In genomic region chr4:2831611-2832308, GRCh38 we compare ENCODE assay signal across 16 cellular contexts. TPM values are rescaled to one million over a fixed set of nuclear protein-coding genes. Genes with fewer than 3 reads are reported as not detected.
DNase-seq lines count a peak whose midpoint lies in the region; ATAC-seq and TF ChIP-seq lines count a peak whose summit lies in the region.
"Had no signal": no experiment of that assay in that cellular context is flagged by ENCODE, and none has a peak within 500 bp of the region (broad histone marks: within the 10 kb centered on the region; RNA-seq: fewer than 3 reads in every experiment).

No MANE protein-coding gene starts in this region.

- no peak for ATAC-seq in left lobe of liver
- no peak for ATAC-seq in HG02571 (IDR thresholded peaks at IDR 0.05; ENCODE audit: unreplicated experiment)
- ATAC-seq: A549 had no signal

- no peak for TF ChIP-seq CTCF in sigmoid colon (IDR thresholded peaks at IDR 0.05)

- intact Hi-C loops in sigmoid colon (cut with DNase I): no loop called here
- intact Hi-C loops in activated T-helper 2 cell treated with anti-CD3 and anti-CD28 coated beads, Interferon-gamma antibody, Interleukin-2, Interleukin-4, amounts not matched to agents 10 μg/mL and 5 μg/mL and 100 μg/mL, durations not matched to agents 14 hours and 24 hours and 36 hours (cut with micrococcal nuclease): no loop called here

- H3K36me3 ChIP-seq in sigmoid colon: peaks cover 0 to 60% (median 9%) of the 10 kb centered on the region in 4 donors

- TF ChIP-seq POLR2A in sigmoid colon (IDR thresholded peaks at IDR 0.05): no peak

- peak overlapping the region in 1 of 4 donors; percentile 92 for H3K4me3 Mint-ChIP-seq in IgD-negative memory B cell
- H3K4me3 Mint-ChIP-seq in activated T-helper 2 cell treated with anti-CD3 and anti-CD28 coated beads, Interferon-gamma antibody, Interleukin-2, Interleukin-4, amounts not matched to agents 10 μg/mL and 5 μg/mL and 100 μg/mL, durations not matched to agents 14 hours and 24 hours and 36 hours (ENCODE audit: low read depth): no peak overlapping the region

- peak overlapping the region; percentile 85 to 95 (median 87) for H3K27ac Mint-ChIP-seq in IgD-negative memory B cell
- no peak overlapping the region for H3K27ac Mint-ChIP-seq in activated T-helper 2 cell treated with anti-CD3 and anti-CD28 coated beads, Interferon-gamma antibody, Interleukin-2, Interleukin-4, amounts not matched to agents 10 μg/mL and 5 μg/mL and 100 μg/mL, durations not matched to agents 14 hours and 24 hours and 36 hours

- WGBS in sigmoid colon, 2 donors: 94% methylated on average over 36 of the region's 36 CpGs

- peaks cover 21 to 38% (median 33%) of the 10 kb centered on the region in 3 donors for H3K4me1 Mint-ChIP-seq in IgD-negative memory B cell
- peaks cover 8% of the 10 kb centered on the region for H3K4me1 Mint-ChIP-seq in activated T-helper 2 cell treated with anti-CD3 and anti-CD28 coated beads, Interferon-gamma antibody, Interleukin-2, Interleukin-4, amounts not matched to agents 10 μg/mL and 5 μg/mL and 100 μg/mL, durations not matched to agents 14 hours and 24 hours and 36 hours (ENCODE audit: low read depth)

- TF ChIP-seq EP300 in sigmoid colon (IDR thresholded peaks at IDR 0.05): no peak

- no peak overlapping the region for H3K4me3 ChIP-seq in sigmoid colon
- H3K4me3 ChIP-seq: A549, adrenal gland had no signal

- no peaks in the 10 kb centered on the region for H3K9me3 ChIP-seq in sigmoid colon
- H3K9me3 ChIP-seq: A549, adrenal gland, Caco-2 had no signal

- peaks cover 7% of the 10 kb centered on the region for H3K36me3 Mint-ChIP-seq in IgD-negative memory B cell
- H3K36me3 Mint-ChIP-seq in activated T-helper 2 cell treated with anti-CD3 and anti-CD28 coated beads, Interferon-gamma antibody, Interleukin-2, Interleukin-4, amounts not matched to agents 10 μg/mL and 5 μg/mL and 100 μg/mL, durations not matched to agents 14 hours and 24 hours and 36 hours (ENCODE audit: low read depth): peaks cover 45% of the 10 kb centered on the region

- peaks cover 0 to 3% (median 0%) of the 10 kb centered on the region in 4 donors for H3K4me1 ChIP-seq in sigmoid colon
- H3K4me1 ChIP-seq: A549, Caco-2, parathyroid adenoma had no signal

- H3K27ac ChIP-seq in sigmoid colon: no peak overlapping the region
- H3K27ac ChIP-seq: A549, adrenal gland, parathyroid adenoma had no signal

- H3K9me3 Mint-ChIP-seq in IgD-negative memory B cell: peaks cover 0 to 3% (median 0%) of the 10 kb centered on the region in 3 donors
- H3K9me3 Mint-ChIP-seq in activated T-helper 2 cell treated with anti-CD3 and anti-CD28 coated beads, Interferon-gamma antibody, Interleukin-2, Interleukin-4, amounts not matched to agents 10 μg/mL and 5 μg/mL and 100 μg/mL, durations not matched to agents 14 hours and 24 hours and 36 hours: no peaks in the 10 kb centered on the region

- H3K27me3 ChIP-seq in sigmoid colon: no peaks in the 10 kb centered on the region
- H3K27me3 ChIP-seq: adrenal gland had no signal

- peak; percentile 10 for DNase-seq in activated T-cell treated with anti-CD3 and anti-CD28 coated beads, Interleukin-2, amount 50 U/mL, for 1 hour
- no peak for DNase-seq in activated T-cell treated with anti-CD3 and anti-CD28 coated beads, Interleukin-2, amount 50 U/mL, for 48 hours
- peak; percentile 46 for DNase-seq in left lobe of liver (ENCODE audit: low spot score)
- peak; percentile 64 for DNase-seq in sigmoid colon
- DNase-seq in T1000 (lab: John Stamatoyannopoulos, UW): no peak
- no peak for DNase-seq in activated T-helper 2 cell treated with anti-CD3 and anti-CD28 coated beads, Interferon-gamma antibody, Interleukin-2, Interleukin-4, amounts not matched to agents 10 μg/mL and 5 μg/mL and 100 μg/mL, durations not matched to agents 14 hours and 24 hours and 36 hours (ENCODE audit: low spot score)
- DNase-seq: foreskin melanocyte, midbrain, NCI-H1436 treated with DMSO at 0.1 percent for 48 hours, NCI-H226 had no signal

- peaks cover 3% of the 10 kb centered on the region for H3K27me3 Mint-ChIP-seq in IgD-negative memory B cell
- H3K27me3 Mint-ChIP-seq in activated T-helper 2 cell treated with anti-CD3 and anti-CD28 coated beads, Interferon-gamma antibody, Interleukin-2, Interleukin-4, amounts not matched to agents 10 μg/mL and 5 μg/mL and 100 μg/mL, durations not matched to agents 14 hours and 24 hours and 36 hours (ENCODE audit: low read depth): no peaks in the 10 kb centered on the region

RNA-seq across cellular contexts. Expression of gene ADD1, which starts 11.9 kb away (rescaled TPM):
- polyA plus RNA-seq in IgD-negative memory B cell (300 TPM), sigmoid colon (100 to 1,000 TPM; 113 to 162 (median 120) TPM)
- total RNA-seq in left lobe of liver (113 TPM), sigmoid colon (100 to 1,000 TPM; 166 to 378 (median 183) TPM)
- total RNA-seq in activated T-helper 2 cell treated with anti-CD3 and anti-CD28 coated beads, Interferon-gamma antibody, Interleukin-2, Interleukin-4, amounts not matched to agents 10 μg/mL and 5 μg/mL and 100 μg/mL, durations not matched to agents 14 hours and 24 hours and 36 hours: 240 and 242 TPM in 2 replicates

RNA-seq across cellular contexts. Expression of gene SH3BP2, which starts 38.9 kb away (rescaled TPM):
- polyA plus RNA-seq in IgD-negative memory B cell (22.7 TPM), sigmoid colon (10 to 100 TPM; 18.6 to 82.4 (median 35.6) TPM)
- total RNA-seq in left lobe of liver (59.8 TPM), sigmoid colon (10 to 100 TPM; 18.4 to 49.3 (median 24.2) TPM)
- 64.3 and 72.7 TPM in 2 replicates for total RNA-seq in activated T-helper 2 cell treated with anti-CD3 and anti-CD28 coated beads, Interferon-gamma antibody, Interleukin-2, Interleukin-4, amounts not matched to agents 10 μg/mL and 5 μg/mL and 100 μg/mL, durations not matched to agents 14 hours and 24 hours and 36 hours

Comparison
In these comparisons a context has a peak if more than half of its experiments do, and no peak if none do; other contexts are left out.
1. DNase-seq: peak in activated T-cell treated with anti-CD3 and anti-CD28 coated beads, Interleukin-2, amount 50 U/mL, for 1 hour (single experiment), left lobe of liver (single experiment) and sigmoid colon (single experiment); none in activated T-cell treated with anti-CD3 and anti-CD28 coated beads, Interleukin-2, amount 50 U/mL, for 48 hours (0 of 2), T1000 (single experiment) and activated T-helper 2 cell treated with anti-CD3 and anti-CD28 coated beads, Interferon-gamma antibody, Interleukin-2, Interleukin-4, amounts not matched to agents 10 μg/mL and 5 μg/mL and 100 μg/mL, durations not matched to agents 14 hours and 24 hours and 36 hours (single experiment).